1 cellular context compared by ENCODE assay signal in genomic region chr5:65121880-65122436, GRCh38.
TF ChIP-seq lines count a peak whose summit lies in the region.

No MANE protein-coding gene starts in this region.

TF ChIP-seq in K562, 482 proteins besides CTCF, POLR2A, EP300 and RAD21 (continued from another document and continues in another):
- TF ChIP-seq HCFC1 (IDR thresholded peaks at IDR 0.05; ENCODE audit: low read depth, low read length) (no peak), HMGXB4 (CRISPR knock-in tag; IDR thresholded peaks at IDR 0.05) (no peak), ESRRB (CRISPR knock-in tag; IDR thresholded peaks at IDR 0.05; ENCODE audit: borderline replicate concordance) (no peak), KLF16 (IDR thresholded peaks at IDR 0.05) (no peak), GABPB2 (CRISPR knock-in tag; conservative IDR thresholded peaks at IDR 0.05) (no peak), ZBTB49 (CRISPR knock-in tag; IDR thresholded peaks at IDR 0.05; ENCODE audit: borderline replicate concordance) (0 out of 2 replicates have a peak, but pooled peaks have one; percentile 57), DIDO1 (tag; IDR thresholded peaks at IDR 0.05; ENCODE audit: low read depth) (no peak), DLX4 (CRISPR knock-in tag; IDR thresholded peaks at IDR 0.05) (no peak), HNRNPLL (IDR thresholded peaks at IDR 0.05; ENCODE audit: low read depth, low read length, poor library complexity, severe bottlenecking) (no peak), CHD1 (IDR thresholded peaks at IDR 0.05; ENCODE audit: low read length) (no peak), DEAF1 (CRISPR knock-in tag; IDR thresholded peaks at IDR 0.05) (no peak), ZNF143 (CRISPR knock-in tag; IDR thresholded peaks at IDR 0.05) (no peak), TEAD4 (IDR thresholded peaks at IDR 0.05; ENCODE audit: low read length) (peak; percentile 53; the same call in 1 of the 2 replicates), TEAD4 (CRISPR knock-in tag; IDR thresholded peaks at IDR 0.05; ENCODE audit: borderline replicate concordance) (no peak; the same call in 1 of the 2 replicates), TEAD1 (CRISPR knock-in tag; IDR thresholded peaks at IDR 0.05) (peak; percentile 53 to 73; a peak in 2 of 4 replicates), PYGO2 (tag; IDR thresholded peaks at IDR 0.05) (no peak), KDM1A (IDR thresholded peaks at IDR 0.05) (peak; percentile 19 to 35; a peak in 1 of 4 replicates), PHF8 (IDR thresholded peaks at IDR 0.05; ENCODE audit: borderline replicate concordance, low read length) (no peak), CBX5 (IDR thresholded peaks at IDR 0.05; ENCODE audit: borderline replicate concordance, low read depth) (no peak), GABPB1 (CRISPR knock-in tag; IDR thresholded peaks at IDR 0.05) (peak; percentile 47; the same call in 1 of the 2 replicates), RBM22 (IDR thresholded peaks at IDR 0.05; ENCODE audit: low read depth, low read length, poor library complexity, severe bottlenecking) (no peak), TAF15 (IDR thresholded peaks at IDR 0.05; ENCODE audit: low read depth, low read length) (no peak), NFYB (IDR thresholded peaks at IDR 0.05; ENCODE audit: extremely low read depth, insufficient read length) (no peak), STAT5A (IDR thresholded peaks at IDR 0.05; ENCODE audit: borderline replicate concordance, low read length) (no peak), SNRNP70 (optimal IDR thresholded peaks at IDR 0.05; ENCODE audit: low read depth, low read length) (no peak), NBN (IDR thresholded peaks at IDR 0.05; ENCODE audit: low read depth) (no peak), MYC (IDR thresholded peaks at IDR 0.05; ENCODE audit: low read depth, low read length) (peak; percentile 94), MYC (CRISPR knock-in tag; IDR thresholded peaks at IDR 0.05; ENCODE audit: borderline replicate concordance, low read depth) (no peak), RBM25 (IDR thresholded peaks at IDR 0.05; ENCODE audit: low read depth, low read length, severe bottlenecking) (no peak), CREBBP (IDR thresholded peaks at IDR 0.05; ENCODE audit: low read depth, low read length) (no peak), TAF7 (tag; IDR thresholded peaks at IDR 0.05) (no peak; the same call in 1 of the 2 replicates), ZFX (CRISPR knock-in tag; IDR thresholded peaks at IDR 0.05) (no peak), RREB1 (CRISPR knock-in tag; IDR thresholded peaks at IDR 0.05) (no peak), ZNF140 (CRISPR knock-in tag; IDR thresholded peaks at IDR 0.05) (no peak), POLR2AphosphoS5 (IDR thresholded peaks at IDR 0.05; ENCODE audit: control insufficient read depth, insufficient read depth, low read depth, low read length) (no peak), ZEB2 (IDR thresholded peaks at IDR 0.05) (no peak), ZNF79 (CRISPR knock-in tag; IDR thresholded peaks at IDR 0.05; ENCODE audit: low read depth) (no peak), ATF3 (IDR thresholded peaks at IDR 0.05) (peak; percentile 98), ATF3 (CRISPR knock-in tag; conservative IDR thresholded peaks at IDR 0.05) (no peak; the same call in 1 of the 2 replicates), E2F1 (CRISPR knock-in tag; IDR thresholded peaks at IDR 0.05) (no peak), ZBTB33 (CRISPR knock-in tag; IDR thresholded peaks at IDR 0.05) (peak; percentile 79), KDM4B (IDR thresholded peaks at IDR 0.05; ENCODE audit: borderline replicate concordance in 2 of 2, low read depth in 1 of 2) (no peak), ZNF830 (CRISPR knock-in tag; IDR thresholded peaks at IDR 0.05) (no peak), TAF1 (IDR thresholded peaks at IDR 0.05; ENCODE audit: control insufficient read depth, extremely low read depth, insufficient read depth, low read length, severe bottlenecking) (no peak), RBM39 (optimal IDR thresholded peaks at IDR 0.05; ENCODE audit: low read depth, low read length) (no peak), ELF2 (CRISPR knock-in tag; IDR thresholded peaks at IDR 0.05) (no peak), EP400 (IDR thresholded peaks at IDR 0.05) (peak; percentile 86), COPS2 (conservative IDR thresholded peaks at IDR 0.05) (no peak), ZNF668 (CRISPR knock-in tag; IDR thresholded peaks at IDR 0.05) (0 out of 2 replicates have a peak, but pooled peaks have one; percentile 59), MBD2 (IDR thresholded peaks at IDR 0.05; ENCODE audit: borderline replicate concordance, low read depth) (0 out of 2 replicates have a peak, but pooled peaks have one; percentile 8), CREB5 (CRISPR knock-in tag; IDR thresholded peaks at IDR 0.05) (no peak), STAT5B (CRISPR knock-in tag; IDR thresholded peaks at IDR 0.05) (no peak), TCF15 (CRISPR knock-in tag; IDR thresholded peaks at IDR 0.05) (no peak)
